In the genomic region with DNA sequence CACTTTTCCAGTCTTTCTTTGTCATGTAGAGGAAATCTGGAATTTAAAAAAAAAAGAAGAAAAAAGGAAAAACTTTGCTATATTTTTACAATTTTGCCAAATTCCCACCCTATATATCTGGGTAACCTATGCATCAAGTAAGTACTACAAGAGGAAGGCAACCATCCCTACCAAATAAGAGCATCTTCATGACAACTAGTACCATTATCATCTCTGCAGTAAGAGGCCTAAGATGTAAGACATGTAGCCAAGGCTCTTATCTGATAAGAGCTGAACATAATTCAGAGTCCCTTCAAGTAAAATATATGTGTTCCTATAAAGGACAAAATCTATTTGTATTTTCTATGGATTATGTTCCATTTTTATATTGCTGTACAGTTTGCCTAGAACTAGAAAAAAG, we compare ENCODE assay signal across 23 cellular contexts.
"Had no signal": no experiment of that assay in that cellular context is flagged by ENCODE, and none has a peak within 500 bp of the region (broad histone marks: within the 10 kb centered on the region; RNA-seq: fewer than 3 reads in every experiment).

No MANE protein-coding gene starts in this region.

- H3K4me3 Mint-ChIP-seq: dendritic cell treated with granulocyte-macrophage colony-stimulating factor and Interleukin-4, amounts not matched to agents 40 ng/mL and 50 ng/mL, for 4 days; effector memory CD8-positive, alpha-beta T cell; nephron progenitor cell had no signal

- H3K27me3 ChIP-seq: heart left ventricle, neutrophil, right atrium auricular region, sigmoid colon, stomach, transverse colon had no signal

- ATAC-seq: effector memory CD8-positive, alpha-beta T cell; heart left ventricle; left colon; left ventricle myocardium superior; naive thymus-derived CD4-positive, alpha-beta T cell had no signal

- H3K4me3 ChIP-seq: heart left ventricle, lung, right atrium auricular region, sigmoid colon, skin epidermis, stomach, thoracic aorta, transverse colon had no signal

- H3K36me3 ChIP-seq: right atrium auricular region had no signal

- FAIRE-seq: colon, frontal cortex had no signal

- H3K9me3 Mint-ChIP-seq: dendritic cell treated with granulocyte-macrophage colony-stimulating factor and Interleukin-4, amounts not matched to agents 40 ng/mL and 50 ng/mL, for 4 days; effector memory CD8-positive, alpha-beta T cell had no signal

- H3K27me3 Mint-ChIP-seq: dendritic cell treated with granulocyte-macrophage colony-stimulating factor and Interleukin-4, amounts not matched to agents 40 ng/mL and 50 ng/mL, for 4 days; effector memory CD8-positive, alpha-beta T cell had no signal

- H3K27ac ChIP-seq: heart left ventricle, neutrophil, right atrium auricular region, sigmoid colon, skin epidermis, stomach, thoracic aorta, transverse colon had no signal

- H3K27ac Mint-ChIP-seq: dendritic cell treated with granulocyte-macrophage colony-stimulating factor and Interleukin-4, amounts not matched to agents 40 ng/mL and 50 ng/mL, for 4 days; nephron progenitor cell had no signal

- DNase-seq: effector memory CD8-positive, alpha-beta T cell; heart left ventricle; hippocampal formation; left colon; left ventricle myocardium superior; mesendoderm; naive thymus-derived CD4-positive, alpha-beta T cell; nephron progenitor cell; sigmoid colon; stimulated activated CD4-positive, alpha-beta T cell treated with anti-CD3 and anti-CD28 coated beads, Interleukin-2, amount 100 ng/mL, for 24 hours; stimulated activated CD4-positive, alpha-beta T cell treated with anti-CD3 and anti-CD28 coated beads, Interleukin-4, amount 100 ng/mL, for 4 hours; stimulated activated naive CD4-positive, alpha-beta T cell; stomach; substantia nigra; transverse colon had no signal

- H3K9me3 ChIP-seq: heart left ventricle, neutrophil, right atrium auricular region, sigmoid colon, stomach, thoracic aorta, transverse colon had no signal
